1 cellular context compared by ENCODE assay signal in the genomic region with DNA sequence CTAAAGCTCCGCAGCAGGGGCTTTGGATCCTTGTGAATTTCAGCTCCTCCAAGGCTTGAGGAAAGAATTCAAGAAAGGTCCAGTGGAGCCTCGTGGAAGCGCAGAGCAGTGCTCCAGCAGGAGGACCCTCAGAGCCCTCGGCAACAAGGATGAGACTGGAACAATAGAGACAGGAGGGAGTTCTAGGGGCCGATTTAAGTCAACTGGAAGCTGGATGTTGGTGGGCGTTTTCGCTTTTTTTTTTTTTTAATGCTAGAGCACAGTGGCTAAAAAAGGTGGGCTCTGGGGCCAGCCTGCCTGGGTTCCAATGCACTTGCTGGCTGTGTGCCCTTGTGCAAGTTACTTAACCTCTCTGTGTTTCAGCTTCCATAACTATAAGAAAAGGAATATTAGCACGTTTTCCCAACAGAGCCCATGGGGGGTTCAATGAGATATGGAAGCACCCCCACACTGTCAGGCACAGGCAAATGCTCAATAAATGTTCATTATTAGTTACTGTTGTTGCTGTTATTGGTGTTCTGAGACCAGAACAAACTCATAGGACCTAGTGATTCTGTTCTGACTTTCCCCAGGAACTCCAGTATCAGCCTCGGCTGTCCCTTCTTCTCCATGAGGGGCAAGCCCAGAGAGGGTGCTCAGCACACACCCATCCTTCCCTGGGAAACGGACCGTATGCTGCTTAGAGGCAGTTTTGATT.
TF ChIP-seq lines count a peak whose summit lies in the region.

No MANE protein-coding gene starts in this region.

TF ChIP-seq in A549, 52 proteins besides CTCF, POLR2A, EP300 and RAD21:
- TF ChIP-seq ZFP36 (IDR thresholded peaks at IDR 0.05; ENCODE audit: borderline replicate concordance, partially characterized antibody): peak; percentile 37
- no peak for TF ChIP-seq MAFK (IDR thresholded peaks at IDR 0.05; ENCODE audit: partially characterized antibody)
- TF ChIP-seq TFCP2L1 (CRISPR knock-in tag; IDR thresholded peaks at IDR 0.05): no peak
- TF ChIP-seq ZC3H11A (IDR thresholded peaks at IDR 0.05): no peak
- TF ChIP-seq, protein P1, sequence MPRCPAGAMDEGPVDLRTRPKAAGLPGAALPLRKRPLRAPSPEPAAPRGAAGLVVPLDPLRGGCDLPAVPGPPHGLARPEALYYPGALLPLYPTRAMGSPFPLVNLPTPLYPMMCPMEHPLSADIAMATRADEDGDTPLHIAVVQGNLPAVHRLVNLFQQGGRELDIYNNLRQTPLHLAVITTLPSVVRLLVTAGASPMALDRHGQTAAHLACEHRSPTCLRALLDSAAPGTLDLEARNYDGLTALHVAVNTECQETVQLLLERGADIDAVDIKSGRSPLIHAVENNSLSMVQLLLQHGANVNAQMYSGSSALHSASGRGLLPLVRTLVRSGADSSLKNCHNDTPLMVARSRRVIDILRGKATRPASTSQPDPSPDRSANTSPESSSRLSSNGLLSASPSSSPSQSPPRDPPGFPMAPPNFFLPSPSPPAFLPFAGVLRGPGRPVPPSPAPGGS (IDR thresholded peaks at IDR 0.05): no peak
